20 cellular contexts compared by ENCODE assay signal in genomic region chr12:25995906-25996305, GRCh38. TPM values are rescaled to one million over a fixed set of nuclear protein-coding genes. Genes with fewer than 3 reads are reported as not detected.
A peak's percentile ranks its signal among the peaks of the same experiment; 100 is the strongest.
DNase-seq lines count a peak whose midpoint lies in the region; ATAC-seq, FAIRE-seq and TF ChIP-seq lines count a peak whose summit lies in the region.
"Had no signal": no experiment of that assay in that cellular context is flagged by ENCODE, and none has a peak within 500 bp of the region (broad histone marks: within the 10 kb centered on the region; RNA-seq: fewer than 3 reads in every experiment).

No MANE protein-coding gene starts in this region.

- H3K36me3 Mint-ChIP-seq in endodermal cell (ENCODE audit: low read depth), result peaks cover 21% of the 10 kb centered on the region
- no peaks in the 10 kb centered on the region for H3K36me3 Mint-ChIP-seq in activated T-helper 2 cell treated with anti-CD3 and anti-CD28 coated beads, Interferon-gamma antibody, Interleukin-2, Interleukin-4, amounts not matched to agents 10 μg/mL and 5 μg/mL and 100 μg/mL, durations not matched to agents 14 hours and 24 hours and 36 hours (ENCODE audit: low read depth)
- H3K36me3 Mint-ChIP-seq: naive B cell had no signal

- peak overlapping the region; percentile 13 for H3K27ac Mint-ChIP-seq in endodermal cell
- no peak overlapping the region for H3K27ac Mint-ChIP-seq in activated T-helper 2 cell treated with anti-CD3 and anti-CD28 coated beads, Interferon-gamma antibody, Interleukin-2, Interleukin-4, amounts not matched to agents 10 μg/mL and 5 μg/mL and 100 μg/mL, durations not matched to agents 14 hours and 24 hours and 36 hours
- H3K27ac Mint-ChIP-seq: stimulated activated naive CD8-positive, alpha-beta T cell treated with anti-CD3 and anti-CD28 coated beads, Interleukin-15, Interleukin-2, amounts not matched to agents 100 ng/mL and 50 ng/mL, for 24 hours had no signal

- 89% methylated on average over 2 of the region's 2 CpGs; no CpG with 5 or more reads in 1 of the 2 experiments for WGBS in endodermal cell (ENCODE audit: insufficient coverage in 1 of 2, insufficient read length in 1 of 2), 2 experiments

- peak overlapping the region; percentile 67; the same call in 1 of the 2 replicates for H3K27ac ChIP-seq in Panc1 (ENCODE audit: low read length)
- H3K27ac ChIP-seq in endodermal cell (ENCODE audit: low read depth, low read length), result no peak overlapping the region
- H3K27ac ChIP-seq in osteoblast (ENCODE audit: low read depth, low read length), result peak overlapping the region; percentile 98
- H3K27ac ChIP-seq: A549, cardiac muscle cell, left ventricle myocardium inferior had no signal

- TF ChIP-seq CTCF in D721Med (IDR thresholded peaks at IDR 0.05; ENCODE audit: insufficient read depth, missing control alignments) (no peak), Panc1 (IDR thresholded peaks at IDR 0.05) (no peak), endodermal cell (conservative IDR thresholded peaks at IDR 0.05) (no peak), osteoblast (IDR thresholded peaks at IDR 0.05; ENCODE audit: extremely low read depth, low read depth, low read length) (no peak)

- in situ Hi-C loops in Panc1 (cut with HindIII; ENCODE audit: low pct_unique_long_range_greater_than_20kb, low sequenced_read_pairs), result no loop called here

- H3K4me1 ChIP-seq in Panc1 (ENCODE audit: control insufficient read depth, insufficient read depth, low read length) (peaks cover 33% of the 10 kb centered on the region), endodermal cell (ENCODE audit: control insufficient read depth, insufficient read depth, low read length) (peaks cover 21% of the 10 kb centered on the region), osteoblast (ENCODE audit: insufficient read depth, low read length) (peaks cover 68% of the 10 kb centered on the region)

- H3K36me3 ChIP-seq in Panc1 (ENCODE audit: control insufficient read depth, insufficient read depth, low read length) (no peaks in the 10 kb centered on the region), endodermal cell (ENCODE audit: control insufficient read depth, insufficient read depth, low read length) (peaks cover 22% of the 10 kb centered on the region), osteoblast (ENCODE audit: insufficient read depth, low read length) (no peaks in the 10 kb centered on the region)
- H3K36me3 ChIP-seq: cardiac muscle cell, left ventricle myocardium inferior had no signal

- H3K27me3 ChIP-seq in Panc1 (ENCODE audit: control insufficient read depth, insufficient read depth, low read length) (no peaks in the 10 kb centered on the region), endodermal cell (ENCODE audit: control insufficient read depth, insufficient read depth, low read length, poor library complexity, severe bottlenecking) (no peaks in the 10 kb centered on the region), osteoblast (ENCODE audit: insufficient read depth, low read length) (no peaks in the 10 kb centered on the region)
- H3K27me3 ChIP-seq: cardiac muscle cell had no signal

- no peaks in the 10 kb centered on the region for H3K27me3 Mint-ChIP-seq in endodermal cell (ENCODE audit: insufficient read depth)
- H3K27me3 Mint-ChIP-seq in activated T-helper 2 cell treated with anti-CD3 and anti-CD28 coated beads, Interferon-gamma antibody, Interleukin-2, Interleukin-4, amounts not matched to agents 10 μg/mL and 5 μg/mL and 100 μg/mL, durations not matched to agents 14 hours and 24 hours and 36 hours (ENCODE audit: low read depth), result peaks cover 2% of the 10 kb centered on the region

- peaks cover 91% of the 10 kb centered on the region for H3K79me2 ChIP-seq in osteoblast (ENCODE audit: insufficient read depth, low read length)

- intact Hi-C loops in Panc1 (cut with micrococcal nuclease; ENCODE audit: unreplicated experiment), result no loop called here
- intact Hi-C loops in activated T-helper 2 cell treated with anti-CD3 and anti-CD28 coated beads, Interferon-gamma antibody, Interleukin-2, Interleukin-4, amounts not matched to agents 10 μg/mL and 5 μg/mL and 100 μg/mL, durations not matched to agents 14 hours and 24 hours and 36 hours (cut with micrococcal nuclease), result no loop called here

- no peaks in the 10 kb centered on the region for H4K20me1 ChIP-seq in osteoblast (ENCODE audit: insufficient read depth, low read length)

- H3K9me3 ChIP-seq in Panc1 (ENCODE audit: control insufficient read depth, insufficient read depth, low read depth, low read length), result no peaks in the 10 kb centered on the region
- no peaks in the 10 kb centered on the region for H3K9me3 ChIP-seq in endodermal cell (ENCODE audit: control insufficient read depth, low read length)
- H3K9me3 ChIP-seq in osteoblast (ENCODE audit: low read depth, low read length), result no peaks in the 10 kb centered on the region
- H3K9me3 ChIP-seq: A549, left ventricle myocardium inferior had no signal

- H3K9ac ChIP-seq in endodermal cell (ENCODE audit: extremely low read depth, low read length, poor library complexity, severe bottlenecking), result no peak overlapping the region

- H3K4me3 Mint-ChIP-seq in endodermal cell, result no peak overlapping the region
- no peak overlapping the region for H3K4me3 Mint-ChIP-seq in activated T-helper 2 cell treated with anti-CD3 and anti-CD28 coated beads, Interferon-gamma antibody, Interleukin-2, Interleukin-4, amounts not matched to agents 10 μg/mL and 5 μg/mL and 100 μg/mL, durations not matched to agents 14 hours and 24 hours and 36 hours (ENCODE audit: low read depth)
- H3K4me3 Mint-ChIP-seq: naive B cell; stimulated activated naive CD8-positive, alpha-beta T cell treated with anti-CD3 and anti-CD28 coated beads, Interleukin-15, Interleukin-2, amounts not matched to agents 100 ng/mL and 50 ng/mL, for 24 hours had no signal

- POLR2A ChIA-PET in Panc1 (lab: Charles Lee), result no interaction called here

- no peaks in the 10 kb centered on the region for H3K9me3 Mint-ChIP-seq in endodermal cell
- H3K9me3 Mint-ChIP-seq in activated T-helper 2 cell treated with anti-CD3 and anti-CD28 coated beads, Interferon-gamma antibody, Interleukin-2, Interleukin-4, amounts not matched to agents 10 μg/mL and 5 μg/mL and 100 μg/mL, durations not matched to agents 14 hours and 24 hours and 36 hours, result no peaks in the 10 kb centered on the region
- H3K9me3 Mint-ChIP-seq: naive B cell; stimulated activated naive CD8-positive, alpha-beta T cell treated with anti-CD3 and anti-CD28 coated beads, Interleukin-15, Interleukin-2, amounts not matched to agents 100 ng/mL and 50 ng/mL, for 24 hours had no signal

- H3K4me3 ChIP-seq in Panc1 (ENCODE audit: low read depth in 2 of 2, low read length in 2 of 2), result no peak overlapping the region
- H3K4me3 ChIP-seq in endodermal cell (ENCODE audit: low read length), result no peak overlapping the region
- H3K4me3 ChIP-seq in osteoblast (ENCODE audit: insufficient read depth, low read length), result no peak overlapping the region
- H3K4me3 ChIP-seq: A549, cardiac muscle cell, left ventricle myocardium inferior had no signal

- peaks cover 67% of the 10 kb centered on the region for H3K4me1 Mint-ChIP-seq in endodermal cell
- no peaks in the 10 kb centered on the region for H3K4me1 Mint-ChIP-seq in activated T-helper 2 cell treated with anti-CD3 and anti-CD28 coated beads, Interferon-gamma antibody, Interleukin-2, Interleukin-4, amounts not matched to agents 10 μg/mL and 5 μg/mL and 100 μg/mL, durations not matched to agents 14 hours and 24 hours and 36 hours (ENCODE audit: low read depth)
- H3K4me1 Mint-ChIP-seq: naive B cell had no signal

- no peak overlapping the region for H2AFZ ChIP-seq in osteoblast (ENCODE audit: low read length)

- FAIRE-seq in D721Med (lab: Jason Lieb, UNC), result peak; percentile 44
- FAIRE-seq: A549 had no signal

- no TSS peak for BruUV-seq in Panc1 (replicated peaks; lab: Mats Ljungman, UMichigan)

- CTCF ChIA-PET in Panc1 (lab: Charles Lee), result no interaction called here

- ATAC-seq in Panc1 (no peak), GM21717 (IDR thresholded peaks at IDR 0.05; ENCODE audit: unreplicated experiment) (no peak)
- ATAC-seq: A549, Right ventricle myocardium inferior had no signal

- peak overlapping the region; percentile 78 for H3K4me2 ChIP-seq in osteoblast (ENCODE audit: insufficient read depth, low read length)
- H3K4me2 ChIP-seq: A549 had no signal

- no peak for DNase-seq in D721Med (ENCODE audit: insufficient read length, low spot score)
- no peak for DNase-seq in Panc1 (ENCODE audit: low read depth, low spot score)
- no peak for DNase-seq in endodermal cell
- DNase-seq in osteoblast (ENCODE audit: insufficient read length, low spot score, missing footprints), result no peak
- DNase-seq in retina, result no peak
- no peak for DNase-seq in stimulated activated CD4-positive, alpha-beta T cell treated with anti-CD3 and anti-CD28 coated beads, Interleukin-12 subunit alpha, Interleukin-12 subunit beta, amount 100 ng/mL, for 4 hours
- no peak for DNase-seq in activated T-helper 2 cell treated with anti-CD3 and anti-CD28 coated beads, Interferon-gamma antibody, Interleukin-2, Interleukin-4, amounts not matched to agents 10 μg/mL and 5 μg/mL and 100 μg/mL, durations not matched to agents 14 hours and 24 hours and 36 hours (ENCODE audit: low spot score)
- DNase-seq: activated CD4-positive, alpha-beta T cell treated with anti-CD3 and anti-CD28 coated beads for 4 hours; activated naive CD4-positive, alpha-beta T cell treated with anti-CD3 and anti-CD28 coated beads, Interleukin-2, amount 50 U/mL, for 16 hours; activated T-cell treated with anti-CD3 and anti-CD28 coated beads for 4 hours; effector CD8-positive, alpha-beta T cell; left ventricle myocardium inferior; naive B cell; NCI-H1436 treated with DMSO at 0.1 percent for 48 hours; T-helper 9 cell had no signal

RNA-seq across cellular contexts. Expression of gene RASSF8, which starts 37.4 kb away (rescaled TPM):
- 103 TPM for total RNA-seq in Panc1 (2021; ENCODE audit: unreplicated experiment)
- 32.3 TPM for polyA plus RNA-seq in Panc1 (2012; ENCODE audit: insufficient read length)
- total RNA-seq in endodermal cell, result 100 to 1,000 TPM in 1 of 2 donors, 10 to 100 TPM in 1; 87.0 to 183 TPM
- 29.0 TPM for polyA plus RNA-seq in endodermal cell (2013, experiment 1 of 2)
- 30.8 TPM for polyA plus RNA-seq in endodermal cell (2013, experiment 2 of 2)
- 84.3 and 97.4 TPM in 2 replicates for total RNA-seq in osteoblast
- total RNA-seq in activated T-helper 2 cell treated with anti-CD3 and anti-CD28 coated beads, Interferon-gamma antibody, Interleukin-2, Interleukin-4, amounts not matched to agents 10 μg/mL and 5 μg/mL and 100 μg/mL, durations not matched to agents 14 hours and 24 hours and 36 hours, result 0.16 and 0.28 TPM in 2 replicates

Comparison
In these comparisons a context has a peak if more than half of its experiments do, and no peak if none do; other contexts are left out.
1. RNA of gene RASSF8, which starts 37.4 kb away (total RNA-seq): 87.0 to 183 TPM in endodermal cell, 103 TPM in Panc1 (single experiment) and 84.3 to 97.4 TPM in osteoblast; 0.16 to 0.28 TPM in activated T-helper 2 cell treated with anti-CD3 and anti-CD28 coated beads, Interferon-gamma antibody, Interleukin-2, Interleukin-4, amounts not matched to agents 10 μg/mL and 5 μg/mL and 100 μg/mL, durations not matched to agents 14 hours and 24 hours and 36 hours; every median in the first group is over 10 times any median in the second.